ENCODE assay signal across 10 cellular contexts in the genomic region with DNA sequence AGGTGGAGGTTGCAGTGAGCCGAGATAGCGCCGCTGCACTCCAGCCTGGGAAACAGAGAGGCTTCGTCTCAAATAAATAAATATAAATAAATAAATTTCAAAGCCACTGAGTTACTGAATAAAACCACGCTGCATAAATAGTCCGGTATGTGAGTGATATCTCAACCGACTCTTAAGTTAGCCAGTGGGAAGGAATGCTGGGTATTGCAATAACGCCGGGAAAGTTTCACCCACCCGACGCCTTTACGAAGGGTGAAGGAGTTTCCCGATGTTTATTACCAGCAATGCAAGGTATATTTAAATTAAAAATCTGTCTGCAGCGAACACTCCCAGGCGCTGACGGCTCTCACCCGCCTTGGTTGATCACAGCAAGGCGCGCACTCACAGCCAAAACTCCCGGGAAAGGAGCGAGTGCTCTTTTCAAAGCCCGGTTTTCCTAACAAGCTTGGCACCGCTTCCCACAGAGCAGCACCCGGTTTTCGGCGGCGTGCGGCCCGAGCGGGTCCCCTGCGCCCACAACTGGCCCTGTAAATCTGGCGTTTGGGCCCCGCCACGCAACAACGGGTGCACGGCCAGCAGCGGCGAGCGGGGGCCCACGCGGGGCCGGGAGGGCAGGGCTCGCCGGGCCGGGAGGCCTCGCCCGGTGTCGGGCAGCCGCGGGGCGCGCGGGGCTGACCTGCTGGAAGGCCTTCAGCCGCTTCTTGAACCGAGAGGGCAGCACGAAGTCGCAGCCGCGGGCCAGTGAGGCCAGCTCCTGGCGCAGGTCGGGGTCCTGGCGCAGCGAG. TPM values are rescaled to one million over a fixed set of nuclear protein-coding genes. Genes with fewer than 3 reads are reported as not detected.
DNase-seq lines count a peak whose midpoint lies in the region; ATAC-seq, FAIRE-seq and TF ChIP-seq lines count a peak whose summit lies in the region.
"Had no signal": no experiment of that assay in that cellular context is flagged by ENCODE, and none has a peak within 500 bp of the region (broad histone marks: within the 10 kb centered on the region; RNA-seq: fewer than 3 reads in every experiment).

No MANE protein-coding gene starts in this region.

- H3K27ac ChIP-seq in tibial artery = no peak overlapping the region

- no peak for ATAC-seq in GM21737 (IDR thresholded peaks at IDR 0.05; ENCODE audit: unreplicated experiment)

- TF ChIP-seq POLR2A in lower leg skin (IDR thresholded peaks at IDR 0.05) = no peak

- 11 to 12% methylated on average over 38 to 41 of the region's 63 CpGs for WGBS in lower leg skin, 2 donors

- H3K4me1 ChIP-seq in tibial artery = peaks cover 0 to 30% (median 21%) of the 10 kb centered on the region in 4 donors

- H3K9me3 Mint-ChIP-seq in activated naive CD4-positive, alpha-beta T cell treated with anti-CD3 and anti-CD28 coated beads, Interleukin-2, amount 50 U/mL, for 24 hours = no peaks in the 10 kb centered on the region
- H3K9me3 Mint-ChIP-seq: CD8-positive, alpha-beta memory T cell had no signal

- H3K4me1 Mint-ChIP-seq in activated naive CD4-positive, alpha-beta T cell treated with anti-CD3 and anti-CD28 coated beads, Interleukin-2, amount 50 U/mL, for 24 hours = peaks cover 32% of the 10 kb centered on the region

- FAIRE-seq in bronchial epithelial cell (lab: Jason Lieb, UNC) = no peak
- no peak for FAIRE-seq in frontal cortex (lab: Jason Lieb, UNC)

- peaks cover 2% of the 10 kb centered on the region for H3K36me3 Mint-ChIP-seq in activated naive CD4-positive, alpha-beta T cell treated with anti-CD3 and anti-CD28 coated beads, Interleukin-2, amount 50 U/mL, for 24 hours

- no peak overlapping the region for H3K27ac Mint-ChIP-seq in activated naive CD4-positive, alpha-beta T cell treated with anti-CD3 and anti-CD28 coated beads, Interleukin-2, amount 50 U/mL, for 24 hours

- TF ChIP-seq CTCF in bronchial epithelial cell (IDR thresholded peaks at IDR 0.05; ENCODE audit: insufficient read depth, low read length, severe bottlenecking) = no peak
- no peak for TF ChIP-seq CTCF in lower leg skin (IDR thresholded peaks at IDR 0.05)
- no peak for TF ChIP-seq CTCF in tibial artery (IDR thresholded peaks at IDR 0.05)

- H3K36me3 ChIP-seq in bronchial epithelial cell (ENCODE audit: control insufficient read depth, insufficient read depth, low read length) (no peaks in the 10 kb centered on the region), tibial artery (no peaks in the 10 kb centered on the region)

- H3K4me3 ChIP-seq in bronchial epithelial cell (ENCODE audit: low read depth, low read length) = peak overlapping the region; percentile 40
- H3K4me3 ChIP-seq in lower leg skin (ENCODE audit: low read depth, poor library complexity, severe bottlenecking) = peak overlapping the region; percentile 28
- peak overlapping the region; percentile 34 to 50 for H3K4me3 ChIP-seq in tibial artery

- intact Hi-C loops in lower leg skin (cut with DNase I; ENCODE audit: low total_unique reads) (no loop called here), tibial artery (cut with DNase I; ENCODE audit: low total_unique reads) (no loop called here), posterior vena cava (cut with DNase I) (no loop called here)

- peak overlapping the region; percentile 76 for H3K4me3 Mint-ChIP-seq in activated naive CD4-positive, alpha-beta T cell treated with anti-CD3 and anti-CD28 coated beads, Interleukin-2, amount 50 U/mL, for 24 hours

- no peaks in the 10 kb centered on the region for H3K9me3 ChIP-seq in tibial artery

- H3K27me3 Mint-ChIP-seq in activated naive CD4-positive, alpha-beta T cell treated with anti-CD3 and anti-CD28 coated beads, Interleukin-2, amount 50 U/mL, for 24 hours = peaks cover 20% of the 10 kb centered on the region

- DNase-seq in activated naive CD4-positive, alpha-beta T cell (lab: John Stamatoyannopoulos, UW) = no peak
- DNase-seq in bronchial epithelial cell (ENCODE audit: low read depth) (no peak), lower leg skin (ENCODE audit: low spot score in 2 of 2) (no peak), tibial artery (no peak), posterior vena cava (ENCODE audit: low spot score) (no peak), frontal cortex (ENCODE audit: low spot score in 2 of 2) (no peak)
- DNase-seq: SHP77 had no signal

- H3K27me3 ChIP-seq in bronchial epithelial cell (ENCODE audit: control insufficient read depth, insufficient read depth, low read length) (peaks cover 3% of the 10 kb centered on the region), tibial artery (peaks cover 0 to 55% of the 10 kb centered on the region in 2 donors)

RNA-seq across cellular contexts. Expression of a gene that starts 13.7 kb away (rescaled TPM):
- total RNA-seq in bronchial epithelial cell (8.7 and 11.8 TPM in 2 replicates), lower leg skin (100 to 1,000 TPM in 1 of 4 donors, 10 to 100 TPM in 3; 37.6 to 106 (median 46.6) TPM), posterior vena cava (10 to 100 TPM; 17.9 to 23.4 TPM), frontal cortex (17.1 TPM)

RNA-seq across cellular contexts. Expression of a gene that starts 54.5 kb away (rescaled TPM):
- total RNA-seq in bronchial epithelial cell (46.6 and 68.2 TPM in 2 replicates), lower leg skin (10 to 100 TPM; 35.9 to 53.4 (median 48.2) TPM), posterior vena cava (10 to 100 TPM; 31.1 to 34.9 TPM), frontal cortex (23.6 TPM)
